Comparison of ENCODE assay signal across 16 cellular contexts in the genomic region with DNA sequence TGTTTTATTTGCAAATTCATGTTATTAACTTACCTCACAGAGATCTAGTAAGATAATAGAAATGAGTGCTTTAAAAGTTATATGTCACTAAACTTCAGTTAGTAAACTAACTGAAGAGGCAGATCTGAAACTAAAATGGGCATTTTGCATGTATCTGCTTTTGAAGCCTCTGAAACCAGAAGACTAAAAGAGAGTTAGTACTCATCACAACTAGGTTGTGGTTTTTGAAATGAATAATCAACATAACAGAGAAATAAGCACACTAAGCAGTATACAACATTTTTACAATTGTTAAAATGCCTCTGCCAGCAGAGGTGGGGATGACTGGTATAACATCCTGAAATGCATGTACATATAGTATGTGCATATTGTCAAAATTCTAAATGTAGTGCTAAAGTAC.
A peak's percentile ranks its signal among the peaks of the same experiment; 100 is the strongest.
DNase-seq lines count a peak whose midpoint lies in the region; ATAC-seq and TF ChIP-seq lines count a peak whose summit lies in the region.
"Had no signal": no experiment of that assay in that cellular context is flagged by ENCODE, and none has a peak within 500 bp of the region (broad histone marks: within the 10 kb centered on the region; RNA-seq: fewer than 3 reads in every experiment).

No MANE protein-coding gene starts in this region.

- H3K27me3 ChIP-seq in mesenchymal stem cell (ENCODE audit: control insufficient read depth in 1 of 2, insufficient read depth in 1 of 2, low read length in 2 of 2) (no peaks in the 10 kb centered on the region), dorsolateral prefrontal cortex (no peaks in the 10 kb centered on the region)
- H3K27me3 ChIP-seq: neutrophil had no signal

- no peaks in the 10 kb centered on the region for H3K79me1 ChIP-seq in mesenchymal stem cell (replicated peaks; ENCODE audit: low read length, poor library complexity, severe bottlenecking)

- no peak overlapping the region for H2BK5ac ChIP-seq in mesenchymal stem cell (ENCODE audit: low read depth, low read length, poor library complexity, severe bottlenecking)

- intact Hi-C loops in dorsolateral prefrontal cortex (cut with DNase I): no loop called here

- no peaks in the 10 kb centered on the region for H3K4me1 ChIP-seq in mesenchymal stem cell (ENCODE audit: control insufficient read depth, insufficient read depth, low read depth, low read length)

- H2BK12ac ChIP-seq in mesenchymal stem cell (ENCODE audit: low read length in 2 of 2): no peak overlapping the region

- no peak overlapping the region for H2BK15ac ChIP-seq in mesenchymal stem cell (ENCODE audit: low read depth, poor library complexity, severe bottlenecking)

- no peak for TF ChIP-seq CTCF in GM12864 (IDR thresholded peaks at IDR 0.05; ENCODE audit: low read depth, low read length, missing control alignments)
- TF ChIP-seq CTCF in dorsolateral prefrontal cortex (IDR thresholded peaks at IDR 0.05 in 54 of 56, conservative IDR thresholded peaks at IDR 0.05 in 2 of 56; ENCODE audit: low read depth in 1 of 56, partially characterized antibody in 56 of 56): no peak

- no peak overlapping the region for H3K4ac ChIP-seq in mesenchymal stem cell (ENCODE audit: low read depth in 1 of 2, low read length in 2 of 2)

- no peak overlapping the region for H3K18ac ChIP-seq in mesenchymal stem cell (ENCODE audit: low read depth in 1 of 2, low read length in 2 of 2)

- H4K8ac ChIP-seq in mesenchymal stem cell (ENCODE audit: low read length): no peak overlapping the region

- no peak overlapping the region for H2BK120ac ChIP-seq in mesenchymal stem cell (ENCODE audit: low read depth, low read length)

- H2AFZ ChIP-seq in mesenchymal stem cell (ENCODE audit: low read depth, low read length): no peak overlapping the region

- H3K4me3 ChIP-seq in GM12864 (ENCODE audit: low read depth, low read length): no peak overlapping the region
- no peak overlapping the region for H3K4me3 ChIP-seq in mesenchymal stem cell (ENCODE audit: insufficient read depth in 1 of 2, low read depth in 1 of 2, low read length in 2 of 2)
- H3K4me3 ChIP-seq in dorsolateral prefrontal cortex: no peak overlapping the region

- in situ Hi-C loops in KBM-7 (cut with MboI; ENCODE audit: low pct_unique_long_range_greater_than_20kb, low sequenced_read_pairs): no loop called here

- H3K4me2 ChIP-seq in mesenchymal stem cell (ENCODE audit: low read length, poor library complexity, severe bottlenecking): no peak overlapping the region

- H3K9me3 ChIP-seq in mesenchymal stem cell (ENCODE audit: control insufficient read depth, low read length): no peaks in the 10 kb centered on the region

- ATAC-seq in GM19351 (IDR thresholded peaks at IDR 0.05; ENCODE audit: unreplicated experiment) (peak; percentile 99), HG02623 (IDR thresholded peaks at IDR 0.05; ENCODE audit: unreplicated experiment) (peak; percentile 99), HG03280 (IDR thresholded peaks at IDR 0.05; ENCODE audit: unreplicated experiment) (peak; percentile 99)
- ATAC-seq: left lobe of liver had no signal

- no peak overlapping the region for H4K91ac ChIP-seq in mesenchymal stem cell (ENCODE audit: low read length)

- no peaks in the 10 kb centered on the region for H3K36me3 ChIP-seq in mesenchymal stem cell (ENCODE audit: control insufficient read depth in 1 of 2, insufficient read depth in 2 of 2, low read depth in 1 of 2, low read length in 2 of 2)
- H3K36me3 ChIP-seq: neutrophil had no signal

- DNase-seq in GM12864 (ENCODE audit: low read depth) (peak; percentile 16), mesenchymal stem cell (no peak), NCI-H1436 treated with DMSO at 0.1 percent for 48 hours (lab: John Stamatoyannopoulos, UW) (no peak), dorsolateral prefrontal cortex (no peak), KBM-7 (no peak)
- DNase-seq: amygdala; DMS153; effector CD4-positive, alpha-beta T cell; glutamatergic neuron; RPMI8226; stimulated activated naive B cell treated with anti-CD40 and anti-IgM and Interleukin-4, amounts not matched to agents 10 μg/mL and 1 μg/mL and 100 μg/mL, for 72 hours had no signal

- no peak overlapping the region for H2AK5ac ChIP-seq in mesenchymal stem cell (ENCODE audit: low read length, severe bottlenecking)

- no peak overlapping the region for H3K9ac ChIP-seq in mesenchymal stem cell (ENCODE audit: low read length)

- no peak overlapping the region for H3K23ac ChIP-seq in mesenchymal stem cell (ENCODE audit: low read length in 2 of 2)

- H3K27ac ChIP-seq in mesenchymal stem cell (ENCODE audit: low read length, poor library complexity, severe bottlenecking) (no peak overlapping the region), dorsolateral prefrontal cortex (no peak overlapping the region)
- H3K27ac ChIP-seq: neutrophil had no signal

- H3K14ac ChIP-seq in mesenchymal stem cell (ENCODE audit: low read length in 2 of 2): no peak overlapping the region
